8 cellular contexts compared by ENCODE assay signal in genomic region chr3:72848703-72849081, GRCh38. TPM values are rescaled to one million over a fixed set of nuclear protein-coding genes. Genes with fewer than 3 reads are reported as not detected.
DNase-seq lines count a peak whose midpoint lies in the region; ATAC-seq and TF ChIP-seq lines count a peak whose summit lies in the region.

No MANE protein-coding gene starts in this region.

- peaks cover 32% of the 10 kb centered on the region for H3K27me3 Mint-ChIP-seq in WTC11 (ENCODE audit: low read depth)

- CTCF ChIA-PET in WTC11 (lab: Charles Lee) = interaction anchor here (1.0 to 1.6 kb wide), 3 partner anchors 39 to 193 kb away, joined by 3 to 6 read pairs (median 5); partner anchors contain the start of gene GXYLT2

- POLR2A ChIA-PET in WTC11 (lab: Charles Lee) = interaction anchor here (1.4 kb wide), 1 partner anchor 401 kb away, joined by 3 read pairs; no protein-coding TSS in a partner anchor

- H3K9me3 ChIP-seq in HUES48 (ENCODE audit: control insufficient read depth, insufficient read depth, low read length) = no peaks in the 10 kb centered on the region

- no peak overlapping the region for H3K9ac ChIP-seq in HUES48 (ENCODE audit: low read depth, low read length)

- no peaks in the 10 kb centered on the region for H3K9me3 Mint-ChIP-seq in WTC11

- peaks cover 7% of the 10 kb centered on the region for H3K4me1 ChIP-seq in HUES48 (ENCODE audit: control insufficient read depth, insufficient read depth, low read length)

- peak; percentile 46 for ATAC-seq in GM21423 (IDR thresholded peaks at IDR 0.05; ENCODE audit: unreplicated experiment)
- ATAC-seq in WTC11 = peak; percentile 9

- peaks cover 26% of the 10 kb centered on the region for H3K27me3 ChIP-seq in HUES48 (ENCODE audit: control insufficient read depth, insufficient read depth, low read length)

- no peak overlapping the region for H3K27ac Mint-ChIP-seq in WTC11

- no peak for TF ChIP-seq CTCF in WTC11 (IDR thresholded peaks at IDR 0.05)
- no peak for TF ChIP-seq CTCF in foreskin fibroblast (IDR thresholded peaks at IDR 0.05; ENCODE audit: low read depth, low read length)
- no peak for TF ChIP-seq CTCF in retinal pigment epithelial cell (conservative IDR thresholded peaks at IDR 0.05; ENCODE audit: low read depth, low read length)

- intact Hi-C loops in posterior cingulate gyrus (cut with DNase I) = loop anchor here (5.0 kb wide), 2 partner anchors 39 to 149 kb away; partner anchors contain the start of genes GXYLT2 and PPP4R2

- H3K36me3 ChIP-seq in HUES48 (ENCODE audit: control insufficient read depth, insufficient read depth, low read length) = no peaks in the 10 kb centered on the region

- H3K4me3 ChIP-seq in GM08714 (ENCODE audit: low read length) (peak overlapping the region; percentile 86), HUES48 (ENCODE audit: low read depth, low read length) (peak overlapping the region; percentile 78), foreskin fibroblast (ENCODE audit: low read depth in 1 of 2, low read length in 2 of 2) (peak overlapping the region; percentile 97 to 98), retinal pigment epithelial cell (ENCODE audit: low read length) (peak overlapping the region; percentile 91)

- H3K4me1 Mint-ChIP-seq in WTC11 = peaks cover 22% of the 10 kb centered on the region

- peak overlapping the region; percentile 86 for H3K4me3 Mint-ChIP-seq in WTC11

- H3K27ac ChIP-seq in HUES48 (ENCODE audit: low read depth, low read length) = no peak overlapping the region

- no peaks in the 10 kb centered on the region for H3K36me3 Mint-ChIP-seq in WTC11

- DNase-seq in WTC11 (ENCODE audit: low spot score) = no peak
- DNase-seq in foreskin fibroblast = peak in 1 of 2 donors; percentile 52
- DNase-seq in retinal pigment epithelial cell (ENCODE audit: low read depth) = no peak
- no peak for DNase-seq in posterior cingulate gyrus
- no peak for DNase-seq in glomerular visceral epithelial cell (ENCODE audit: extremely low spot score)

TF ChIP-seq in WTC11, 78 proteins besides CTCF, POLR2A, EP300 and RAD21:
- TF ChIP-seq ZNF425 (CRISPR knock-in tag; conservative IDR thresholded peaks at IDR 0.05) (no peak), ZNF423 (CRISPR knock-in tag; IDR thresholded peaks at IDR 0.05) (no peak), TEAD4 (CRISPR knock-in tag; IDR thresholded peaks at IDR 0.05) (no peak), ATF6 (CRISPR knock-in tag; IDR thresholded peaks at IDR 0.05) (no peak), KAT7 (CRISPR knock-in tag; IDR thresholded peaks at IDR 0.05; ENCODE audit: borderline replicate concordance) (no peak), ZNF281 (CRISPR knock-in tag; IDR thresholded peaks at IDR 0.05) (no peak), E2F4 (CRISPR knock-in tag; IDR thresholded peaks at IDR 0.05; ENCODE audit: borderline replicate concordance, low read depth) (no peak), PRRX2 (CRISPR knock-in tag; IDR thresholded peaks at IDR 0.05) (no peak), ZBTB21 (CRISPR knock-in tag; IDR thresholded peaks at IDR 0.05; ENCODE audit: borderline replicate concordance) (no peak), SOX15 (CRISPR knock-in tag; IDR thresholded peaks at IDR 0.05) (no peak), MYBL2 (CRISPR knock-in tag; IDR thresholded peaks at IDR 0.05) (no peak), EMX1 (CRISPR knock-in tag; IDR thresholded peaks at IDR 0.05) (no peak), HMGA2 (CRISPR knock-in tag; IDR thresholded peaks at IDR 0.05) (no peak), ATF2 (CRISPR knock-in tag; IDR thresholded peaks at IDR 0.05; ENCODE audit: borderline replicate concordance, low read depth) (no peak), JUN (CRISPR knock-in tag; IDR thresholded peaks at IDR 0.05) (no peak)

RNA-seq across cellular contexts. Expression of gene SHQ1, which starts 0.4 kb away (rescaled TPM):
- total RNA-seq in WTC11 (2021) = 24.5 to 29.1 TPM (median 27.2 TPM) in 3 replicates

RNA-seq across cellular contexts. Expression of gene GXYLT2, which starts 39.2 kb away (rescaled TPM):
- 5.3 to 6.5 TPM (median 6.2 TPM) in 3 replicates for total RNA-seq in WTC11 (2021)
